Comparison of ENCODE assay signal across 36 cellular contexts in genomic region chr3:37980477-37981347, GRCh38. TPM values are rescaled to one million over a fixed set of nuclear protein-coding genes. Genes with fewer than 3 reads are reported as not detected.
DNase-seq lines count a peak whose midpoint lies in the region; ATAC-seq, FAIRE-seq and TF ChIP-seq lines count a peak whose summit lies in the region.
"Had no signal": no experiment of that assay in that cellular context is flagged by ENCODE, and none has a peak within 500 bp of the region (broad histone marks: within the 10 kb centered on the region; RNA-seq: fewer than 3 reads in every experiment).

No MANE protein-coding gene starts in this region.

- H3F3A ChIP-seq in smooth muscle cell (ENCODE audit: low read depth): no peaks in the 10 kb centered on the region

- CTCF ChIA-PET in K562 (lab: Yijun Ruan, JAX; ENCODE audit: low intra/inter-chr PET ratio): no interaction called here

- no peak for FAIRE-seq in K562 (lab: Jason Lieb, UNC)
- FAIRE-seq in HTR-8/SVneo (lab: Jason Lieb, UNC): no peak
- FAIRE-seq: D721Med, GM19239, H1, small intestine, TTC549, urothelium cell line had no signal

- H3K9ac ChIP-seq in K562 (ENCODE audit: insufficient read depth in 1 of 2, low read depth in 2 of 2, low read length in 2 of 2) (peak overlapping the region in 1 of 2 experiments; percentile 75; a peak in 2 of 4 replicates), smooth muscle cell (ENCODE audit: low read depth) (no peak overlapping the region)
- H3K9ac ChIP-seq: SK-N-SH had no signal

- no peak overlapping the region for H3K4me2 ChIP-seq in K562 (ENCODE audit: insufficient read depth, low read length)
- H3K4me2 ChIP-seq in smooth muscle cell: no peak overlapping the region
- H3K4me2 ChIP-seq: SK-N-SH had no signal

- peaks cover 4% of the 10 kb centered on the region; the same call in 1 of the 3 replicates for H3K36me3 ChIP-seq in K562 (ENCODE audit: control insufficient read depth, insufficient read depth, low read length)
- H3K36me3 ChIP-seq in right lobe of liver: peaks cover 0 to 9% (median 2%) of the 10 kb centered on the region in 4 donors
- H3K36me3 ChIP-seq in smooth muscle cell (ENCODE audit: low read depth): no peaks in the 10 kb centered on the region
- H3K36me3 ChIP-seq: MG63 had no signal

- 60% methylated on average over 14 of the region's 14 CpGs for WGBS in K562 (ENCODE audit: insufficient coverage, low coverage, missing lambda C conversion rate)
- WGBS in right lobe of liver (ENCODE audit: insufficient coverage, low coverage, low lambda C conversion rate, missing lambda C conversion rate): 29% methylated on average over 12 of the region's 14 CpGs
- 94% methylated on average over 14 of the region's 14 CpGs for WGBS in smooth muscle cell (ENCODE audit: low lambda C conversion rate)

- no TSS peak for BruUV-seq in K562 (replicated peaks; lab: Mats Ljungman, UMichigan)

- no peaks in the 10 kb centered on the region for H3K9me1 ChIP-seq in K562 (ENCODE audit: control insufficient read depth, insufficient read depth, low read length)

- POLR2A ChIA-PET in K562 (lab: Yijun Ruan, JAX): interaction anchor here (0.6 to 1.4 kb wide), 5 partner anchors 11 to 79 kb away, joined by 3 to 8 read pairs (median 3); no protein-coding TSS in a partner anchor

- H3K79me2 ChIP-seq in K562 (ENCODE audit: control insufficient read depth, insufficient read depth, low read length) (no peaks in the 10 kb centered on the region), smooth muscle cell (ENCODE audit: low read depth) (no peaks in the 10 kb centered on the region)

- ATAC-seq in K562 (peak; percentile 62), right lobe of liver (peak; percentile 76 to 91 (median 84))
- ATAC-seq: gastroesophageal sphincter had no signal

- no peak for TF ChIP-seq POLR2A in K562 (conservative IDR thresholded peaks at IDR 0.05)
- no peak for TF ChIP-seq POLR2A in right lobe of liver (IDR thresholded peaks at IDR 0.05)

- TF ChIP-seq EP300 in K562 (IDR thresholded peaks at IDR 0.05; ENCODE audit: low read length): no peak

- H3K27ac ChIP-seq in K562 (ENCODE audit: extremely low read depth, low read depth, low read length): no peak overlapping the region
- H3K27ac ChIP-seq in right lobe of liver: peak overlapping the region in 1 of 3 donors; percentile 18
- H3K27ac ChIP-seq in smooth muscle cell (ENCODE audit: low read depth): peak overlapping the region; percentile 56
- H3K27ac ChIP-seq: 22Rv1, adrenal gland, brain microvascular endothelial cell, gastroesophageal sphincter, suprapubic skin had no signal

- intact Hi-C loops in K562 (cut with micrococcal nuclease): no loop called here
- intact Hi-C loops in right lobe of liver (cut with DNase I): no loop called here

- no peak for TF ChIP-seq RAD21 in K562 (CRISPR knock-in tag; conservative IDR thresholded peaks at IDR 0.05 in 1 of 2, IDR thresholded peaks at IDR 0.05 in 1 of 2)

- H3K4me1 ChIP-seq in K562 (replicated peaks in 1 of 2; ENCODE audit: control insufficient read depth in 2 of 2, insufficient read depth in 2 of 2, low read length in 2 of 2) (peaks cover 8 to 18% of the 10 kb centered on the region in 2 experiments; a peak in 4 of 5 replicates), right lobe of liver (peaks cover 0 to 15% (median 1%) of the 10 kb centered on the region in 4 donors), smooth muscle cell (ENCODE audit: low read depth) (no peaks in the 10 kb centered on the region)
- H3K4me1 ChIP-seq: adrenal gland, gastroesophageal sphincter had no signal

- H2AFZ ChIP-seq in K562 (ENCODE audit: low read depth, low read length) (peak overlapping the region; percentile 56), smooth muscle cell (ENCODE audit: low read depth) (no peak overlapping the region)

- no peak overlapping the region for H3K4me3 ChIP-seq in K562
- H3K4me3 ChIP-seq in right lobe of liver: no peak overlapping the region
- H3K4me3 ChIP-seq in smooth muscle cell: no peak overlapping the region
- H3K4me3 ChIP-seq: adrenal gland, dorsolateral prefrontal cortex, gastroesophageal sphincter, left lung, MG63, suprapubic skin had no signal

- in situ Hi-C loops in K562 (cut with MboI): no loop called here

- no peaks in the 10 kb centered on the region for H3K9me3 ChIP-seq in K562 (replicated peaks; ENCODE audit: control insufficient read depth, insufficient read depth, low read depth, low read length)
- no peaks in the 10 kb centered on the region for H3K9me3 ChIP-seq in right lobe of liver
- H3K9me3 ChIP-seq in smooth muscle cell (replicated peaks; ENCODE audit: low read depth): no peaks in the 10 kb centered on the region
- H3K9me3 ChIP-seq: adrenal gland, gastroesophageal sphincter, left lung, MG63, SK-N-SH, suprapubic skin had no signal

- no peak for TF ChIP-seq CTCF in K562 (IDR thresholded peaks at IDR 0.05 in 2 of 3, conservative IDR thresholded peaks at IDR 0.05 in 1 of 3; ENCODE audit: insufficient read depth in 2 of 3, low read depth in 1 of 3, low read length in 3 of 3)
- no peak for TF ChIP-seq CTCF in right lobe of liver (IDR thresholded peaks at IDR 0.05)
- TF ChIP-seq CTCF in smooth muscle cell (IDR thresholded peaks at IDR 0.05; ENCODE audit: borderline replicate concordance, insufficient read depth, poor library complexity, severe bottlenecking): no peak

- H3K27me3 ChIP-seq in K562 (ENCODE audit: control insufficient read depth in 2 of 2, insufficient read depth in 2 of 2, low read length in 2 of 2) (no peaks in the 10 kb centered on the region), right lobe of liver (no peaks in the 10 kb centered on the region), smooth muscle cell (ENCODE audit: low read depth) (no peaks in the 10 kb centered on the region)
- H3K27me3 ChIP-seq: adrenal gland, brain microvascular endothelial cell, dorsolateral prefrontal cortex, gastroesophageal sphincter, left lung, MG63, suprapubic skin had no signal

- peak; percentile 40 for DNase-seq in activated CD8-positive, alpha-beta memory T cell treated with anti-CD3 and anti-CD28 coated beads for 24 hours
- DNase-seq in activated CD8-positive, alpha-beta memory T cell treated with anti-CD3 and anti-CD28 coated beads, Interleukin-2, amount 50 U/mL, for 4 hours: no peak
- DNase-seq in K562 (ENCODE audit: extremely low read depth in 1 of 4, low spot score in 3 of 4) (no peak), right lobe of liver (peak; percentile 55 to 80 (median 79)), smooth muscle cell (lab: John Stamatoyannopoulos, UW; ENCODE audit: unreplicated experiment) (no peak), DMS114 treated with DMSO at 0.1 percent for 48 hours (lab: John Stamatoyannopoulos, UW; ENCODE audit: unreplicated experiment) (no peak), HTR-8/SVneo (ENCODE audit: insufficient read length, low spot score) (no peak), NCI-H187 (lab: John Stamatoyannopoulos, UW) (no peak)
- DNase-seq: activated CD4-positive, alpha-beta T cell treated with anti-CD3 and anti-CD28 coated beads, Interleukin-2, amount 50 U/mL, for 48 hours; activated CD4-positive, CD25-positive, alpha-beta regulatory T cell treated with anti-CD3 and anti-CD28 coated beads, Interleukin-2, amount 50 U/mL, for 72 hours; activated naive CD4-positive, alpha-beta T cell treated with anti-CD3 and anti-CD28 coated beads, Interleukin-2, amount 10 ng/mL, durations not matched to agents 7 days and 5 days; brain microvascular endothelial cell; cerebellar nuclear complex; dorsolateral prefrontal cortex; KG1; MG63; NCI-H1417; NCI-H2081; NCI-H226; NCI-H526 treated with DMSO at 0.1 percent for 48 hours; NK-92 treated with Interleukin-12 subunit alpha and Interleukin-12 subunit beta, amount 100 ng/mL, for 24 hours; SK-N-SH; small intestine; stimulated activated CD4-positive, alpha-beta T cell treated with anti-CD3 and anti-CD28 coated beads, Interleukin-1b, Interleukin-23, amount 100 ng/mL, for 48 hours; stimulated activated naive CD4-positive, alpha-beta T cell treated with Interleukin-2 at 50 U/mL for 16 hours had no signal

- H4K20me1 ChIP-seq in K562 (replicated peaks; ENCODE audit: control insufficient read depth, insufficient read depth, low read length): no peaks in the 10 kb centered on the region
- H4K20me1 ChIP-seq in smooth muscle cell (ENCODE audit: low read depth): no peaks in the 10 kb centered on the region

RNA-seq across cellular contexts. Expression of gene VILL, which starts 9.9 kb away (rescaled TPM):
- 21.1 and 67.2 TPM in 2 replicates for total RNA-seq in K562 (2011; cell fraction: chromatin; rRNA removed; ENCODE audit: low replicate concordance)
- 38.7 and 48.8 TPM in 2 replicates for total RNA-seq in K562 (2011; cell fraction: nucleolus; rRNA removed)
- 25.6 and 29.8 TPM in 2 replicates for total RNA-seq in K562 (2011; cell fraction: nucleoplasm; rRNA removed)
- 12.6 and 17.4 TPM in 2 replicates for total RNA-seq in K562 (2014; rRNA removed)
- 3.3 and 4.3 TPM in 2 replicates for total RNA-seq in K562 (2014; rRNA removed; fragmentation: Illumina TruSeq; extraction: Trizol)
- total RNA-seq in K562 (2015; rRNA removed; fragmentation: Illumina TruSeq; extraction: Trizol): 8.8 and 9.2 TPM in 2 replicates
- 12.4 and 13.4 TPM in 2 replicates for total RNA-seq in K562 (2021)
- 7.7 and 10.6 TPM in 2 replicates for polyA plus RNA-seq in K562 (2011; rRNA removed)
- polyA plus RNA-seq in K562 (2011; cell fraction: cytosol; rRNA removed): 9.8 and 17.0 TPM in 2 replicates
- polyA plus RNA-seq in K562 (2011; cell fraction: nucleus; rRNA removed): 51.3 and 85.1 TPM in 2 replicates
- polyA plus RNA-seq in K562 (2012): 10.0 and 15.4 TPM in 2 replicates
- polyA plus RNA-seq in K562 (2014; fragmentation: Illumina TruSeq; extraction: Trizol): 8.7 and 9.8 TPM in 2 replicates
- under 1 TPM; 0.11 to 0.49 TPM for polyA plus RNA-seq in K562 (2014; fragmentation: Nextera tagmentation; extraction: Ambion mirVana)
- polyA plus RNA-seq in K562 (2014; rRNA removed): 16.0 and 18.1 TPM in 2 replicates
- 10.8 and 11.9 TPM in 2 replicates for polyA minus RNA-seq in K562 (2011; rRNA and poly(A)+ RNA removed)
- polyA minus RNA-seq in K562 (2011; cell fraction: cytosol; rRNA and poly(A)+ RNA removed): 2.6 and 4.9 TPM in 2 replicates
- polyA minus RNA-seq in K562 (2011; cell fraction: nucleus; rRNA and poly(A)+ RNA removed): 32.0 and 33.5 TPM in 2 replicates
- 1 to 10 TPM in 3 of 6 experiments, under 1 TPM in 3; 0.25 to 1.5 (median 0.97) TPM for total RNA-seq in right lobe of liver
- 3.4 and 3.8 TPM in 2 replicates for total RNA-seq in smooth muscle cell
- 2.3 and 5.6 TPM in 2 replicates for polyA plus RNA-seq in smooth muscle cell

RNA-seq across cellular contexts. Expression of gene PLCD1, which starts 48.7 kb away (rescaled TPM):
- total RNA-seq in K562 (2011; cell fraction: chromatin; rRNA removed; ENCODE audit: low replicate concordance): 283 and 655 TPM in 2 replicates
- total RNA-seq in K562 (2011; cell fraction: nucleolus; rRNA removed): 463 and 540 TPM in 2 replicates
- total RNA-seq in K562 (2011; cell fraction: nucleoplasm; rRNA removed): 244 and 351 TPM in 2 replicates
- total RNA-seq in K562 (2014; rRNA removed) (152 and 190 TPM in 2 replicates), K562 (2014; rRNA removed; fragmentation: Illumina TruSeq; extraction: Trizol) (60.7 and 88.3 TPM in 2 replicates), K562 (2015; rRNA removed; fragmentation: Illumina TruSeq; extraction: Trizol) (47.5 and 50.1 TPM in 2 replicates), K562 (2021) (149 and 161 TPM in 2 replicates), right lobe of liver (10 to 100 TPM in 1 of 6 experiments, 1 to 10 TPM in 5; 6.5 to 10.2 (median 7.7) TPM), smooth muscle cell (20.5 and 21.3 TPM in 2 replicates)
- polyA plus RNA-seq in K562 (2011; rRNA removed) (209 and 284 TPM in 2 replicates), K562 (2014; fragmentation: Illumina TruSeq; extraction: Trizol) (135 and 145 TPM in 2 replicates), K562 (2014; fragmentation: Nextera tagmentation; extraction: Ambion mirVana) (10 to 100 TPM in 1 of 2 experiments, 1 to 10 TPM in 1; 5.4 to 11.0 TPM), K562 (2014; rRNA removed) (116 and 140 TPM in 2 replicates), smooth muscle cell (33.3 and 34.8 TPM in 2 replicates)
- 214 and 249 TPM in 2 replicates for polyA plus RNA-seq in K562 (2011; cell fraction: cytosol; rRNA removed)
- 1,089 and 1,150 TPM in 2 replicates for polyA plus RNA-seq in K562 (2011; cell fraction: nucleus; rRNA removed)
- 67.9 and 83.7 TPM in 2 replicates for polyA plus RNA-seq in K562 (2012)
- 191 and 192 TPM in 2 replicates for polyA minus RNA-seq in K562 (2011; rRNA and poly(A)+ RNA removed)
- polyA minus RNA-seq in K562 (2011; cell fraction: cytosol; rRNA and poly(A)+ RNA removed): 144 and 183 TPM in 2 replicates
- 158 and 240 TPM in 2 replicates for polyA minus RNA-seq in K562 (2011; cell fraction: nucleus; rRNA and poly(A)+ RNA removed)

RNA-seq across cellular contexts. Expression of gene DLEC1, which starts 58.3 kb away (rescaled TPM):
- 0.12 TPM in 1 of 2 replicates, not detected in the other for total RNA-seq in K562 (2011; cell fraction: chromatin; rRNA removed; ENCODE audit: low replicate concordance)
- total RNA-seq in K562 (2011; cell fraction: nucleolus; rRNA removed): not detected in 2 replicates
- not detected in 2 replicates for total RNA-seq in K562 (2011; cell fraction: nucleoplasm; rRNA removed)
- total RNA-seq in K562 (2014; rRNA removed) (not detected in 2 replicates), K562 (2014; rRNA removed; fragmentation: Illumina TruSeq; extraction: Trizol) (not detected in 2 replicates), K562 (2015; rRNA removed; fragmentation: Illumina TruSeq; extraction: Trizol) (not detected in 2 replicates), K562 (2021) (0.02 TPM in 1 of 2 replicates, not detected in the other), right lobe of liver (under 1 TPM in 4 of 6 experiments, not detected in 2; 0.04 to 0.18 (median 0.15) TPM), smooth muscle cell (0.27 and 0.54 TPM in 2 replicates)
- polyA plus RNA-seq in K562 (2011; rRNA removed) (not detected in 2 replicates), K562 (2014; fragmentation: Illumina TruSeq; extraction: Trizol) (not detected in 2 replicates), K562 (2014; fragmentation: Nextera tagmentation; extraction: Ambion mirVana) (under 1 TPM; 0.07 to 0.08 TPM), K562 (2014; rRNA removed) (not detected in 2 replicates), smooth muscle cell (0.61 TPM in 1 of 2 replicates, not detected in the other)
- polyA plus RNA-seq in K562 (2011; cell fraction: cytosol; rRNA removed): 0.01 TPM in 1 of 2 replicates, not detected in the other
- polyA plus RNA-seq in K562 (2011; cell fraction: nucleus; rRNA removed): 0.06 and 0.18 TPM in 2 replicates
- polyA plus RNA-seq in K562 (2012): 0.10 and 0.18 TPM in 2 replicates
- not detected in 2 replicates for polyA minus RNA-seq in K562 (2011; rRNA and poly(A)+ RNA removed)
- not detected in 2 replicates for polyA minus RNA-seq in K562 (2011; cell fraction: cytosol; rRNA and poly(A)+ RNA removed)
- not detected in 2 replicates for polyA minus RNA-seq in K562 (2011; cell fraction: nucleus; rRNA and poly(A)+ RNA removed)
- total RNA-seq: Daoy had no signal

Comparison
In these comparisons a context has a peak if more than half of its experiments do, and no peak if none do; other contexts are left out.
1. DNase-seq: peak in activated CD8-positive, alpha-beta memory T cell treated with anti-CD3 and anti-CD28 coated beads for 24 hours (single experiment) and right lobe of liver (3 of 3); none in activated CD8-positive, alpha-beta memory T cell treated with anti-CD3 and anti-CD28 coated beads, Interleukin-2, amount 50 U/mL, for 4 hours (single experiment), K562 (0 of 4), smooth muscle cell (single experiment), DMS114 treated with DMSO at 0.1 percent for 48 hours (single experiment), HTR-8/SVneo (single experiment) and NCI-H187 (0 of 2).